ENCODE assay signal across 2 cellular contexts in genomic region chr22:40376149-40376548, GRCh38.
A peak's percentile ranks its signal among the peaks of the same experiment; 100 is the strongest.
TF ChIP-seq lines count a peak whose summit lies in the region.

No MANE protein-coding gene starts in this region.

TF ChIP-seq in HEK293T, 16 proteins besides CTCF, POLR2A, EP300 and RAD21 (continued from another document):
- TF ChIP-seq FOXA1 (IDR thresholded peaks at IDR 0.05): no peak

TF ChIP-seq in GM12878, 131 proteins besides CTCF, POLR2A, EP300 and RAD21 (continued from another document):
- TF ChIP-seq, protein P1, sequence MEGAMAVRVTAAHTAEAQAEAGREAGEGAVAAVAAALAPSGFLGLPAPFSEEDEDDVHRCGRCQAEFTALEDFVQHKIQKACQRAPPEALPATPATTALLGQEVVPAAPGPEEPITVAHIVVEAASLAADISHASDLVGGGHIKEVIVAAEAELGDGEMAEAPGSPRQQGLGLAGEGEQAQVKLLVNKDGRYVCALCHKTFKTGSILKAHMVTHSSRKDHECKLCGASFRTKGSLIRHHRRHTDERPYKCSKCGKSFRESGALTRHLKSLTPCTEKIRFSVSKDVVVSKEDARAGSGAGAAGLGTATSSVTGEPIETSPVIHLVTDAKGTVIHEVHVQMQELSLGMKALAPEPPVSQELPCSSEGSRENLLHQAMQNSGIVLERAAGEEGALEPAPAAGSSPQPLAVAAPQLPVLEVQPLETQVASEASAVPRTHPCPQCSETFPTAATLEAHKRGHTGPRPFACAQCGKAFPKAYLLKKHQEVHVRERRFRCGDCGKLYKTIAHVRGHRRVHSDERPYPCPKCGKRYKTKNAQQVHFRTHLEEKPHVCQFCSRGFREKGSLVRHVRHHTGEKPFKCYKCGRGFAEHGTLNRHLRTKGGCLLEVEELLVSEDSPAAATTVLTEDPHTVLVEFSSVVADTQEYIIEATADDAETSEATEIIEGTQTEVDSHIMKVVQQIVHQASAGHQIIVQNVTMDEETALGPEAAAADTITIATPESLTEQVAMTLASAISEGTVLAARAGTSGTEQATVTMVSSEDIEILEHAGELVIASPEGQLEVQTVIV (IDR thresholded peaks at IDR 0.05; ENCODE audit: borderline replicate concordance, partially characterized antibody): no peak
- TF ChIP-seq NFIC (IDR thresholded peaks at IDR 0.05; ENCODE audit: low read depth, low read length) (no peak), PKNOX1 (IDR thresholded peaks at IDR 0.05) (peak; percentile 92)
- TF ChIP-seq, protein P2, sequence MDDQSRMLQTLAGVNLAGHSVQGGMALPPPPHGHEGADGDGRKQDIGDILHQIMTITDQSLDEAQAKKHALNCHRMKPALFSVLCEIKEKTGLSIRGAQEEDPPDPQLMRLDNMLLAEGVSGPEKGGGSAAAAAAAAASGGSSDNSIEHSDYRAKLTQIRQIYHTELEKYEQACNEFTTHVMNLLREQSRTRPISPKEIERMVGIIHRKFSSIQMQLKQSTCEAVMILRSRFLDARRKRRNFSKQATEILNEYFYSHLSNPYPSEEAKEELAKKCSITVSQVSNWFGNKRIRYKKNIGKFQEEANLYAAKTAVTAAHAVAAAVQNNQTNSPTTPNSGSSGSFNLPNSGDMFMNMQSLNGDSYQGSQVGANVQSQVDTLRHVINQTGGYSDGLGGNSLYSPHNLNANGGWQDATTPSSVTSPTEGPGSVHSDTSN (IDR thresholded peaks at IDR 0.05; ENCODE audit: insufficient replicate concordance, low read depth, low read length): peak; percentile 81
TF ChIP-seq in GM12878: peak in this region for 3.
